31 cellular contexts compared by ENCODE assay signal in the genomic region with DNA sequence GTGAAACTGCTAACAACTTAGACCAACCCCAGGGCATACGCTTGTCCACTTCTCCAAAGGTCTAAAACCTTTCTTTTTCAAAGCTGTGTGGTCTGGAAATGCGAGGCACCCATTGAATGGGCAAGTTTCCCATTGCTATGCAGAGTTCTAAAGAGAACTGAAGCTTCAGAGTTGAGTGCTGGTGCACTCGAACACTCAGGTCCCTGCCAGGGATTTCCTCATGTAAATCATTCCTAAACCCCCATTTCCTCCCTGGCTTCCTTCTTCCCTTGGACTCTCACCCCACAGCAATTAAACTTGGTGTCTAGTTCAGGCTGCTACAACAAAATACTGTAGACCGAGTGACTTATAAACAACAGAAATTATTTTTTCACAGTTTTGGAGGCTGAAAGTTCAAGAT. TPM values are rescaled to one million over a fixed set of nuclear protein-coding genes. Genes with fewer than 3 reads are reported as not detected.
DNase-seq lines count a peak whose midpoint lies in the region; ATAC-seq and TF ChIP-seq lines count a peak whose summit lies in the region.
"Had no signal": no experiment of that assay in that cellular context is flagged by ENCODE, and none has a peak within 500 bp of the region (broad histone marks: within the 10 kb centered on the region; RNA-seq: fewer than 3 reads in every experiment).

No MANE protein-coding gene starts in this region.

- TF ChIP-seq CTCF in natural killer cell (IDR thresholded peaks at IDR 0.05), result no peak
- TF ChIP-seq CTCF in left lung (IDR thresholded peaks at IDR 0.05), result no peak
- no peak for TF ChIP-seq CTCF in nephron (IDR thresholded peaks at IDR 0.05; ENCODE audit: unreplicated experiment in 3 of 3)

- peak overlapping the region; percentile 28 to 48 for H3K27ac ChIP-seq in left lung
- H3K27ac ChIP-seq: breast epithelium, left ventricle myocardium inferior, neutrophil, psoas muscle, sigmoid colon, testis had no signal

- peaks cover 0 to 2% of the 10 kb centered on the region in 2 donors for H3K27me3 Mint-ChIP-seq in natural killer cell treated with Interleukin-12 subunit alpha and Interleukin-12 subunit beta and Interleukin-15 and Interleukin-18, amount 100 ng/mL, for 72 hours
- H3K27me3 Mint-ChIP-seq in natural killer cell (ENCODE audit: low read depth in 2 of 2) (no peaks in the 10 kb centered on the region), nephron (ENCODE audit: low read depth) (no peaks in the 10 kb centered on the region), T-helper 17 cell (no peaks in the 10 kb centered on the region)
- H3K27me3 Mint-ChIP-seq: activated CD8-positive, alpha-beta memory T cell treated with anti-CD3 and anti-CD28 coated beads, Interleukin-2, amount 10 ng/mL, durations not matched to agents 7 days and 5 days had no signal

- no peaks in the 10 kb centered on the region for H3K9me3 ChIP-seq in left lung
- no peaks in the 10 kb centered on the region for H3K9me3 ChIP-seq in T-helper 17 cell (ENCODE audit: control insufficient read depth, low read length, poor library complexity, severe bottlenecking)
- H3K9me3 ChIP-seq: breast epithelium, left ventricle myocardium inferior, neutrophil, psoas muscle, sigmoid colon, testis had no signal

- peaks cover 22 to 25% of the 10 kb centered on the region in 2 donors for H3K4me1 Mint-ChIP-seq in natural killer cell treated with Interleukin-12 subunit alpha and Interleukin-12 subunit beta and Interleukin-15 and Interleukin-18, amount 100 ng/mL, for 72 hours (ENCODE audit: low read depth in 2 of 2)
- peaks cover 27 to 28% of the 10 kb centered on the region in 2 donors for H3K4me1 Mint-ChIP-seq in natural killer cell
- peaks cover 15% of the 10 kb centered on the region for H3K4me1 Mint-ChIP-seq in nephron
- H3K4me1 Mint-ChIP-seq in T-helper 17 cell, result peaks cover 17% of the 10 kb centered on the region

- no peak for ATAC-seq in natural killer cell treated with Interleukin-12 subunit alpha and Interleukin-12 subunit beta and Interleukin-15 and Interleukin-18, amount 100 ng/mL, for 72 hours
- ATAC-seq in natural killer cell (no peak), left lung (peak; percentile 11), HG03457 (IDR thresholded peaks at IDR 0.05; ENCODE audit: unreplicated experiment) (no peak), T-helper 17 cell (no peak), HG03196 (IDR thresholded peaks at IDR 0.05; ENCODE audit: unreplicated experiment) (no peak)
- ATAC-seq: activated CD8-positive, alpha-beta memory T cell treated with anti-CD3 and anti-CD28 coated beads, Interleukin-2, amount 10 ng/mL, durations not matched to agents 7 days and 5 days; activated T-cell treated with anti-CD3 and anti-CD28 coated beads, Interleukin-2, amount 50 U/mL, for 72 hours; esophagus mucosa; psoas muscle had no signal

- peaks cover under 1% of the 10 kb centered on the region for H3K36me3 Mint-ChIP-seq in natural killer cell treated with Interleukin-12 subunit alpha and Interleukin-12 subunit beta and Interleukin-15 and Interleukin-18, amount 100 ng/mL, for 72 hours
- peaks cover 2% of the 10 kb centered on the region for H3K36me3 Mint-ChIP-seq in natural killer cell
- no peaks in the 10 kb centered on the region for H3K36me3 Mint-ChIP-seq in nephron (ENCODE audit: low read depth)
- H3K36me3 Mint-ChIP-seq in T-helper 17 cell (ENCODE audit: low read depth), result peaks cover 5% of the 10 kb centered on the region

- H3K27ac Mint-ChIP-seq in natural killer cell treated with Interleukin-12 subunit alpha and Interleukin-12 subunit beta and Interleukin-15 and Interleukin-18, amount 100 ng/mL, for 72 hours, result no peak overlapping the region
- no peak overlapping the region for H3K27ac Mint-ChIP-seq in natural killer cell
- H3K27ac Mint-ChIP-seq in nephron, result peak overlapping the region in 1 of 3 experiments; percentile 39
- no peak overlapping the region for H3K27ac Mint-ChIP-seq in T-helper 17 cell
- H3K27ac Mint-ChIP-seq: activated CD8-positive, alpha-beta memory T cell treated with anti-CD3 and anti-CD28 coated beads, Interleukin-2, amount 10 ng/mL, durations not matched to agents 7 days and 5 days; activated naive CD4-positive, alpha-beta T cell treated with anti-CD3 and anti-CD28 coated beads for 36 hours; activated T-cell treated with anti-CD3 and anti-CD28 coated beads, Interleukin-2, amount 50 U/mL, for 72 hours; B cell had no signal

- H3K27me3 ChIP-seq in left lung, result no peaks in the 10 kb centered on the region
- H3K27me3 ChIP-seq: breast epithelium, neutrophil, sigmoid colon, testis had no signal

- H3K36me3 ChIP-seq in left lung, result no peaks in the 10 kb centered on the region
- H3K36me3 ChIP-seq: breast epithelium, left ventricle myocardium inferior, sigmoid colon had no signal

- peak; percentile 6 for DNase-seq in natural killer cell treated with Interleukin-12 subunit alpha and Interleukin-12 subunit beta and Interleukin-15 and Interleukin-18, amount 100 ng/mL, for 72 hours (ENCODE audit: low spot score)
- DNase-seq in natural killer cell (no peak), left lung (no peak), AG20443 (ENCODE audit: low spot score) (no peak), T-helper 17 cell (no peak)
- DNase-seq: activated CD4-positive, CD25-positive, alpha-beta regulatory T cell; activated CD8-positive, alpha-beta memory T cell treated with anti-CD3 and anti-CD28 coated beads, Interleukin-2, amount 10 ng/mL, durations not matched to agents 7 days and 5 days; activated naive CD4-positive, alpha-beta T cell treated with anti-CD3 and anti-CD28 coated beads for 36 hours; activated T-cell treated with anti-CD3 and anti-CD28 coated beads, Interleukin-2, amount 50 U/mL, for 72 hours; effector memory CD4-positive, alpha-beta T cell; left ventricle myocardium inferior; NCI-H1048; NCI-H1694; NCI-H2171; NCI-H524; psoas muscle; SHP77 treated with DMSO at 0.1 percent for 48 hours; sigmoid colon; stimulated activated CD4-positive, alpha-beta T cell treated with anti-CD3 and anti-CD28 coated beads, Interleukin-15, amount 100 ng/mL, for 24 hours; stimulated activated naive CD4-positive, alpha-beta T cell; T-helper 9 cell; testis had no signal

- intact Hi-C loops in natural killer cell (cut with micrococcal nuclease), result no loop called here
- intact Hi-C loops in left lung (cut with DNase I), result loop anchor here (5.0 kb wide), 1 partner anchor 40 kb away; no protein-coding TSS in a partner anchor

- H3K4me1 ChIP-seq in left lung, result peaks cover 20 to 42% of the 10 kb centered on the region in 2 donors

- H3K4me3 ChIP-seq in left lung, result no peak overlapping the region
- H3K4me3 ChIP-seq: breast epithelium, left ventricle myocardium inferior, psoas muscle, sigmoid colon, testis had no signal

- no peak overlapping the region for H3K4me3 Mint-ChIP-seq in natural killer cell treated with Interleukin-12 subunit alpha and Interleukin-12 subunit beta and Interleukin-15 and Interleukin-18, amount 100 ng/mL, for 72 hours
- H3K4me3 Mint-ChIP-seq in natural killer cell (no peak overlapping the region), nephron (peak overlapping the region in 2 of 3 experiments; percentile 44 to 59), T-helper 17 cell (no peak overlapping the region)
- H3K4me3 Mint-ChIP-seq: activated CD8-positive, alpha-beta memory T cell treated with anti-CD3 and anti-CD28 coated beads, Interleukin-2, amount 10 ng/mL, durations not matched to agents 7 days and 5 days; activated naive CD4-positive, alpha-beta T cell treated with anti-CD3 and anti-CD28 coated beads for 36 hours; activated T-cell treated with anti-CD3 and anti-CD28 coated beads, Interleukin-2, amount 50 U/mL, for 72 hours; B cell had no signal

- no peaks in the 10 kb centered on the region for H3K9me3 Mint-ChIP-seq in natural killer cell treated with Interleukin-12 subunit alpha and Interleukin-12 subunit beta and Interleukin-15 and Interleukin-18, amount 100 ng/mL, for 72 hours
- H3K9me3 Mint-ChIP-seq in natural killer cell, result no peaks in the 10 kb centered on the region
- H3K9me3 Mint-ChIP-seq in nephron, result no peaks in the 10 kb centered on the region
- H3K9me3 Mint-ChIP-seq: activated naive CD4-positive, alpha-beta T cell treated with anti-CD3 and anti-CD28 coated beads for 36 hours; activated T-cell treated with anti-CD3 and anti-CD28 coated beads, Interleukin-2, amount 50 U/mL, for 72 hours had no signal

RNA-seq across cellular contexts. Expression of gene PXN, which starts 2.2 kb away (rescaled TPM):
- total RNA-seq in natural killer cell treated with Interleukin-12 subunit alpha and Interleukin-12 subunit beta and Interleukin-15 and Interleukin-18, amount 100 ng/mL, for 72 hours, result 100 to 1,000 TPM; 133 to 160 TPM
- total RNA-seq in natural killer cell, result 100 to 1,000 TPM; 436 to 504 (median 478) TPM
- total RNA-seq in left lung, result 100 to 1,000 TPM in 1 of 2 donors, 10 to 100 TPM in 1; 90.7 to 111 TPM
- total RNA-seq in T-helper 17 cell, result 100 to 1,000 TPM; 155 to 190 TPM

RNA-seq across cellular contexts. Expression of gene RNU4-2, which starts 24.0 kb away (rescaled TPM):
- 1,000 to 10,000 TPM; 6,345 to 8,722 TPM for total RNA-seq in natural killer cell treated with Interleukin-12 subunit alpha and Interleukin-12 subunit beta and Interleukin-15 and Interleukin-18, amount 100 ng/mL, for 72 hours
- over 10,000 TPM; 12,095 to 13,816 (median 12,822) TPM for total RNA-seq in natural killer cell
- total RNA-seq in left lung, result 1,000 to 10,000 TPM; 6,889 to 7,719 TPM
- total RNA-seq in T-helper 17 cell, result over 10,000 TPM; 12,026 to 15,039 TPM

RNA-seq across cellular contexts. Expression of gene RNU4-1, which starts 25.3 kb away (rescaled TPM):
- 1,000 to 10,000 TPM; 1,386 to 2,161 TPM for total RNA-seq in natural killer cell treated with Interleukin-12 subunit alpha and Interleukin-12 subunit beta and Interleukin-15 and Interleukin-18, amount 100 ng/mL, for 72 hours
- total RNA-seq in natural killer cell (1,000 to 10,000 TPM in 2 of 3 donors, 100 to 1,000 TPM in 1; 768 to 1,610 (median 1,101) TPM), left lung (1,000 to 10,000 TPM; 3,185 to 3,518 TPM), T-helper 17 cell (1,000 to 10,000 TPM; 2,168 to 2,286 TPM)

RNA-seq across cellular contexts. Expression of gene SIRT4, which starts 34.4 kb away (rescaled TPM):
- total RNA-seq in natural killer cell treated with Interleukin-12 subunit alpha and Interleukin-12 subunit beta and Interleukin-15 and Interleukin-18, amount 100 ng/mL, for 72 hours, result 1 to 10 TPM; 2.4 to 2.6 TPM
- total RNA-seq in natural killer cell (1 to 10 TPM; 2.0 to 2.1 (median 2.1) TPM), left lung (1 to 10 TPM; 1.7 to 2.3 TPM), T-helper 17 cell (1 to 10 TPM in 1 of 2 donors, under 1 TPM in 1; 0.45 to 1.4 TPM)

RNA-seq across cellular contexts. Expression of gene PLA2G1B, which starts 59.8 kb away (rescaled TPM):
- total RNA-seq in natural killer cell treated with Interleukin-12 subunit alpha and Interleukin-12 subunit beta and Interleukin-15 and Interleukin-18, amount 100 ng/mL, for 72 hours, result not detected
- total RNA-seq in natural killer cell (under 1 TPM in 1 of 3 donors, not detected in 2; 0.52 TPM), left lung (10 to 100 TPM in 1 of 2 donors, 1 to 10 TPM in 1; 4.7 to 76.9 TPM), T-helper 17 cell (not detected)
- total RNA-seq: activated CD8-positive, alpha-beta memory T cell treated with anti-CD3 and anti-CD28 coated beads, Interleukin-2, amount 10 ng/mL, durations not matched to agents 7 days and 5 days; activated naive CD4-positive, alpha-beta T cell treated with anti-CD3 and anti-CD28 coated beads for 36 hours; activated T-cell treated with anti-CD3 and anti-CD28 coated beads, Interleukin-2, amount 50 U/mL, for 72 hours; B cell; breast epithelium; esophagus mucosa; frontal cortex; H1; left ventricle myocardium inferior; sigmoid colon had no signal

Comparison
In these comparisons a context has a peak if more than half of its experiments do, and no peak if none do; other contexts are left out.
1. H3K4me3 Mint-ChIP-seq: peak in nephron (2 of 3); none in natural killer cell treated with Interleukin-12 subunit alpha and Interleukin-12 subunit beta and Interleukin-15 and Interleukin-18, amount 100 ng/mL, for 72 hours (single experiment), natural killer cell (single experiment) and T-helper 17 cell (single experiment).